Comparison of ENCODE assay signal across 26 cellular contexts in the genomic region with DNA sequence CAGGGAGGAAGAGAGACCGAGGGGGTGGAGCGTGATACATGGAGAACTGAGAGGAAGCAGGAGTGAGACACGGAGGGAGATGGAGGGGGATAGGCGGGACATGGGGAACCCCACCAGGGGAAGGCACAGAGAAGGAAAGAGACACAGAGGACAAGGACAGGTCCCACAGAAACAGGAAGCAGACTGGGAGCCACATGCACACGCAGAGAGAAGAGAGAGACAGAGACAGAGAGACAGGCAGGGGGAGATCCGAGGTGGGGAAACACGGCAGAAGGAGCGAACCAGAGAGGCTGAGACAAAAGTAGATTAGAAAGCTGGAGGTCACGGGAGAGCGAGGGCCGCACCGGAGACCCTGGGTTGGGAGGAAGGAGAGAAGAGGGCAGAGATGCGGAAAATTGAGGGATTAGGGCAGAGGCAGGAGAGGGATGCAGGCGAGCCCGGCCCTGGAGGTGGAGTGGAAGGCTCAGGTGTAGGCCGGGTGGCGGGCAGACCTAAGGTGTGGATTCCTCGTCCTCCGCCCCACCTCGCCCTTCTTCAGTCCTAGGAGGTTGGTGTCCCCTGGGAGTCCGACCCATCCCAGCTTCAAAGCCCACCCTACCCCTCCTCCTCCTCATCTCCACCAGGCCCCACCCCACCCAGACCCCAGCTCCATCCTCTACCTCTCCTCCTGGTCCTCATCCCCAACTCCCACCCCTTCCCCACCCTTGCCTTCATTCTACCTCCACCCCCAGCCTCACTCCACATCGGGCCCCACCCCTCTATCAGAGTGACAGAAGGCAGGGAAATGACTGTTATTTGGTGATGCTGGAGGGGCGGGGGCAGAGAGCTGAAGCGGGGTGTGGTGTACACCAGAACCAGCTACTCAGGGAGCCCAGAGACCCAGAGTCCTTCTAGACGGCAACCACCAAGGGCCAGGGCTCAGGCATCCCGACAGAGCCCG. TPM values are rescaled to one million over a fixed set of nuclear protein-coding genes. Genes with fewer than 3 reads are reported as not detected.
DNase-seq lines count a peak whose midpoint lies in the region; ATAC-seq, FAIRE-seq and TF ChIP-seq lines count a peak whose summit lies in the region.
"Had no signal": no experiment of that assay in that cellular context is flagged by ENCODE, and none has a peak within 500 bp of the region (broad histone marks: within the 10 kb centered on the region; RNA-seq: fewer than 3 reads in every experiment).

No MANE protein-coding gene starts in this region.

- intact Hi-C loops in activated CD8-positive, alpha-beta T cell treated with anti-CD3 and anti-CD28 coated beads for 36 hours (cut with micrococcal nuclease) = no loop called here
- intact Hi-C loops in GM12878 (cut with micrococcal nuclease; ENCODE audit: unreplicated experiment) = no loop called here
- intact Hi-C loops in CD14-positive monocyte (cut with micrococcal nuclease) = no loop called here

- no peak for FAIRE-seq in GM12878 (lab: Jason Lieb, UNC)
- FAIRE-seq: GM19239, urothelium cell line had no signal

- H3K27ac ChIP-seq in OCI-LY3 (ENCODE audit: low read length) (no peak overlapping the region), GM12878 (ENCODE audit: control insufficient read depth, insufficient read depth) (no peak overlapping the region)
- H3K27ac ChIP-seq: SJCRH30 had no signal

- no peaks in the 10 kb centered on the region for H3K9me3 ChIP-seq in OCI-LY3 (ENCODE audit: insufficient read depth, low read length)
- no peaks in the 10 kb centered on the region; the same call in 2 of the 3 replicates for H3K9me3 ChIP-seq in GM12878 (replicated peaks; ENCODE audit: control insufficient read depth, insufficient read depth, low read length)
- H3K9me3 ChIP-seq: SJCRH30 had no signal

- peaks cover 21% of the 10 kb centered on the region for H3K4me1 Mint-ChIP-seq in activated CD8-positive, alpha-beta T cell treated with anti-CD3 and anti-CD28 coated beads for 36 hours (ENCODE audit: low read depth)
- H3K4me1 Mint-ChIP-seq in activated CD8-positive, alpha-beta T cell treated with anti-CD3 and anti-CD28 coated beads, Interleukin-2, amount 10 ng/mL, durations not matched to agents 7 days and 5 days (ENCODE audit: low read depth) = peaks cover 8% of the 10 kb centered on the region
- peaks cover 18 to 23% (median 22%) of the 10 kb centered on the region in 4 donors for H3K4me1 Mint-ChIP-seq in naive thymus-derived CD8-positive, alpha-beta T cell
- peaks cover 6% of the 10 kb centered on the region for H3K4me1 Mint-ChIP-seq in CD14-positive monocyte
- H3K4me1 Mint-ChIP-seq: nephron had no signal

- no peak overlapping the region for H3K4me3 Mint-ChIP-seq in activated CD8-positive, alpha-beta T cell treated with anti-CD3 and anti-CD28 coated beads for 36 hours
- no peak overlapping the region for H3K4me3 Mint-ChIP-seq in activated CD8-positive, alpha-beta T cell treated with anti-CD3 and anti-CD28 coated beads, Interleukin-2, amount 10 ng/mL, durations not matched to agents 7 days and 5 days
- H3K4me3 Mint-ChIP-seq in naive thymus-derived CD8-positive, alpha-beta T cell = peak overlapping the region in 9 of 10 donors; percentile 39 to 78 (median 49)
- H3K4me3 Mint-ChIP-seq in CD14-positive monocyte = peak overlapping the region in 1 of 2 donors; percentile 82
- H3K4me3 Mint-ChIP-seq: HFFc6, nephron had no signal

- no TSS peak for BruUV-seq in GM12878 (replicated peaks; lab: Mats Ljungman, UMichigan)

- no peak overlapping the region for H3K27ac Mint-ChIP-seq in activated CD8-positive, alpha-beta T cell treated with anti-CD3 and anti-CD28 coated beads for 36 hours
- no peak overlapping the region for H3K27ac Mint-ChIP-seq in activated CD8-positive, alpha-beta T cell treated with anti-CD3 and anti-CD28 coated beads, Interleukin-2, amount 10 ng/mL, durations not matched to agents 7 days and 5 days
- peak overlapping the region in 7 of 10 donors; percentile 54 to 88 (median 69) for H3K27ac Mint-ChIP-seq in naive thymus-derived CD8-positive, alpha-beta T cell
- H3K27ac Mint-ChIP-seq in CD14-positive monocyte = peak overlapping the region in 1 of 7 donors; percentile 27
- H3K27ac Mint-ChIP-seq: HFFc6, nephron had no signal

- RAD21 ChIA-PET in GM12878 (lab: Charles Lee; ENCODE audit: unreplicated experiment) = no interaction called here

- no peak for TF ChIP-seq CTCF in activated CD8-positive, alpha-beta T cell treated with anti-CD3 and anti-CD28 coated beads for 36 hours (IDR thresholded peaks at IDR 0.05)
- no peak for TF ChIP-seq CTCF in OCI-LY3 (IDR thresholded peaks at IDR 0.05; ENCODE audit: low read depth, low read length)
- TF ChIP-seq CTCF in GM12878 (IDR thresholded peaks at IDR 0.05 in 2 of 3, conservative IDR thresholded peaks at IDR 0.05 in 1 of 3; ENCODE audit: control insufficient read depth in 2 of 3, extremely low read depth in 1 of 3, insufficient read depth in 1 of 3, low read depth in 3 of 3, low read length in 3 of 3) = no peak
- TF ChIP-seq CTCF in CD14-positive monocyte (IDR thresholded peaks at IDR 0.05) = no peak

- in situ Hi-C loops in GM12878 (cut with MboI) = no loop called here

- peaks cover 19% of the 10 kb centered on the region for H3K4me1 ChIP-seq in OCI-LY3 (ENCODE audit: low read length)
- peaks cover 2% of the 10 kb centered on the region; the same call in 1 of the 2 replicates for H3K4me1 ChIP-seq in GM12878 (ENCODE audit: control insufficient read depth, insufficient read depth, low read length)
- H3K4me1 ChIP-seq: SJCRH30 had no signal

- no peaks in the 10 kb centered on the region for H3K36me3 ChIP-seq in OCI-LY3 (replicated peaks; ENCODE audit: low read depth, low read length)
- no peaks in the 10 kb centered on the region for H3K36me3 ChIP-seq in GM12878 (ENCODE audit: control insufficient read depth in 2 of 2, insufficient read depth in 2 of 2, low read length in 1 of 2)
- H3K36me3 ChIP-seq: SJCRH30 had no signal

- H3K36me3 Mint-ChIP-seq in activated CD8-positive, alpha-beta T cell treated with anti-CD3 and anti-CD28 coated beads for 36 hours (ENCODE audit: low read depth) = no peaks in the 10 kb centered on the region
- H3K36me3 Mint-ChIP-seq in activated CD8-positive, alpha-beta T cell treated with anti-CD3 and anti-CD28 coated beads, Interleukin-2, amount 10 ng/mL, durations not matched to agents 7 days and 5 days (ENCODE audit: low read depth) = no peaks in the 10 kb centered on the region
- H3K36me3 Mint-ChIP-seq in naive thymus-derived CD8-positive, alpha-beta T cell = peaks cover 0 to 2% (median 0%) of the 10 kb centered on the region in 3 donors
- H3K36me3 Mint-ChIP-seq in CD14-positive monocyte = peaks cover 0 to 11% of the 10 kb centered on the region in 2 donors

- TF ChIP-seq RAD21 in GM12878 (IDR thresholded peaks at IDR 0.05; ENCODE audit: insufficient read depth, low read depth, low read length) = no peak

- H3K9ac ChIP-seq in OCI-LY3 (ENCODE audit: low read length) = no peak overlapping the region
- H3K9ac ChIP-seq in GM12878 (ENCODE audit: control insufficient read depth, insufficient read depth, low read length) = no peak overlapping the region

- H3K79me2 ChIP-seq in OCI-LY3 (ENCODE audit: low read length) (no peaks in the 10 kb centered on the region), GM12878 (ENCODE audit: control insufficient read depth, insufficient read depth, low read length) (no peaks in the 10 kb centered on the region)

- peak; percentile 37 for ATAC-seq in activated CD8-positive, alpha-beta T cell treated with anti-CD3 and anti-CD28 coated beads for 36 hours
- no peak for ATAC-seq in activated CD8-positive, alpha-beta T cell treated with anti-CD3 and anti-CD28 coated beads, Interleukin-2, amount 10 ng/mL, durations not matched to agents 7 days and 5 days
- ATAC-seq in GM12878 (peak; percentile 18; the same call in 1 of the 3 replicates), HG02588 (IDR thresholded peaks at IDR 0.05; ENCODE audit: unreplicated experiment) (no peak), GM21576 (IDR thresholded peaks at IDR 0.05; ENCODE audit: unreplicated experiment) (no peak)
- ATAC-seq in naive thymus-derived CD8-positive, alpha-beta T cell = peak; percentile 12 to 36

- peaks cover 7% of the 10 kb centered on the region for H3K27me3 Mint-ChIP-seq in activated CD8-positive, alpha-beta T cell treated with anti-CD3 and anti-CD28 coated beads for 36 hours
- H3K27me3 Mint-ChIP-seq in activated CD8-positive, alpha-beta T cell treated with anti-CD3 and anti-CD28 coated beads, Interleukin-2, amount 10 ng/mL, durations not matched to agents 7 days and 5 days (ENCODE audit: low read depth) = peaks cover 12% of the 10 kb centered on the region
- peaks cover 0 to 14% (median 6%) of the 10 kb centered on the region in 5 donors for H3K27me3 Mint-ChIP-seq in naive thymus-derived CD8-positive, alpha-beta T cell
- peaks cover 0 to 28% (median 18%) of the 10 kb centered on the region in 3 donors for H3K27me3 Mint-ChIP-seq in CD14-positive monocyte (ENCODE audit: low read depth in 3 of 3)

- H3K4me3 ChIP-seq in OCI-LY3 (ENCODE audit: low read length) (no peak overlapping the region), GM12878 (no peak overlapping the region)
- H3K4me3 ChIP-seq: SJCRH30 had no signal

- CTCF ChIA-PET in activated CD8-positive, alpha-beta T cell treated with anti-CD3 and anti-CD28 coated beads for 36 hours (lab: Charles Lee) = interaction anchor here (1.4 to 1.5 kb wide), 2 partner anchors 18 to 49 kb away, joined by 3 to 6 read pairs; no protein-coding TSS in a partner anchor
- CTCF ChIA-PET in activated CD8-positive, alpha-beta T cell treated with anti-CD3 and anti-CD28 coated beads, Interleukin-2, amount 10 ng/mL, durations not matched to agents 7 days and 5 days (lab: Charles Lee) = no interaction called here
- CTCF ChIA-PET in GM12878 (lab: Yijun Ruan, JAX) = no interaction called here

- no peak for TF ChIP-seq EP300 in GM12878 (IDR thresholded peaks at IDR 0.05; ENCODE audit: borderline replicate concordance in 1 of 2, control insufficient read depth in 1 of 2, low read depth in 2 of 2, low read length in 2 of 2)

- H2AFZ ChIP-seq in OCI-LY3 (ENCODE audit: low read depth, low read length) (no peak overlapping the region), GM12878 (ENCODE audit: control insufficient read depth, low read depth, low read length) (no peak overlapping the region)

- H4K20me1 ChIP-seq in OCI-LY3 (ENCODE audit: insufficient read depth, low read length) (no peaks in the 10 kb centered on the region), GM12878 (ENCODE audit: control insufficient read depth, insufficient read depth) (no peaks in the 10 kb centered on the region)

- peak; percentile 49 for DNase-seq in activated CD8-positive, alpha-beta T cell treated with anti-CD3 and anti-CD28 coated beads for 36 hours
- no peak for DNase-seq in activated CD8-positive, alpha-beta T cell treated with anti-CD3 and anti-CD28 coated beads, Interleukin-2, amount 10 ng/mL, durations not matched to agents 7 days and 5 days
- no peak for DNase-seq in GM12878 (ENCODE audit: low read depth, low spot score)
- no peak for DNase-seq in naive thymus-derived CD8-positive, alpha-beta T cell
- DNase-seq in CD14-positive monocyte (ENCODE audit: low spot score) = no peak
- DNase-seq: activated CD4-positive, alpha-beta T cell treated with anti-CD3 and anti-CD28 coated beads, Interleukin-2, amount 50 U/mL, for 1 hour; activated CD8-positive, alpha-beta memory T cell treated with anti-CD3 and anti-CD28 coated beads, Interleukin-2, amount 50 U/mL, for 4 hours; activated gamma-delta T cell; C1 segment of cervical spinal cord; cortex of kidney; DMS53; HFFc6; NCI-H1105; NCI-H2081 treated with DMSO at 0.1 percent for 48 hours; SJCRH30; stimulated activated CD8-positive, alpha-beta memory T cell treated with anti-CD3 and anti-CD28 coated beads, Interleukin-4, amount 100 ng/mL, for 48 hours; substantia nigra; T-helper 2 cell had no signal

- H3K27me3 ChIP-seq in OCI-LY3 (ENCODE audit: low read depth, low read length) (peaks cover 20% of the 10 kb centered on the region), GM12878 (replicated peaks in 1 of 2; ENCODE audit: control insufficient read depth in 2 of 2, insufficient read depth in 2 of 2, low read length in 1 of 2) (peaks cover 0 to 4% of the 10 kb centered on the region in 2 experiments; a peak in 2 of 4 replicates)

- POLR2A ChIA-PET in activated CD8-positive, alpha-beta T cell treated with anti-CD3 and anti-CD28 coated beads for 36 hours (lab: Charles Lee) = interaction anchor here (0.7 to 2.0 kb wide), 5 partner anchors 10 to 51 kb away, joined by 3 to 12 read pairs (median 3); a partner anchor contains a TSS
- POLR2A ChIA-PET in activated CD8-positive, alpha-beta T cell treated with anti-CD3 and anti-CD28 coated beads, Interleukin-2, amount 10 ng/mL, durations not matched to agents 7 days and 5 days (lab: Charles Lee) = interaction anchor here (0.7 kb wide), 1 partner anchor 15 kb away, joined by 3 read pairs; no protein-coding TSS in a partner anchor
- POLR2A ChIA-PET in GM12878 (lab: Charles Lee) = interaction anchor here (0.6 to 1.2 kb wide), 2 partner anchors 46 to 48 kb away, joined by 3 to 4 read pairs; no protein-coding TSS in a partner anchor
- POLR2A ChIA-PET in naive thymus-derived CD8-positive, alpha-beta T cell (lab: Charles Lee) = interaction anchor here (0.6 to 2.1 kb wide), 11 partner anchors 8 to 62 kb away, joined by 3 to 7 read pairs (median 5); a partner anchor contains a TSS

- WGBS in GM12878 (ENCODE audit: insufficient coverage, insufficient replicate concordance, low lambda C conversion rate, missing lambda C conversion rate) = 31% methylated on average over 24 of the region's 27 CpGs

- no peak for TF ChIP-seq POLR2A in GM12878 (IDR thresholded peaks at IDR 0.05; ENCODE audit: low read depth, low read length)

- SMC1A ChIA-PET in GM12878 (lab: Charles Lee; ENCODE audit: uncharacterized antibody, unreplicated experiment) = no interaction called here

- H3K4me2 ChIP-seq in OCI-LY3 (ENCODE audit: low read length) (peak overlapping the region; percentile 4; the same call in 1 of the 2 replicates), GM12878 (ENCODE audit: control insufficient read depth, insufficient read depth) (no peak overlapping the region)

- H3K9me3 Mint-ChIP-seq in activated CD8-positive, alpha-beta T cell treated with anti-CD3 and anti-CD28 coated beads for 36 hours = no peaks in the 10 kb centered on the region
- H3K9me3 Mint-ChIP-seq in activated CD8-positive, alpha-beta T cell treated with anti-CD3 and anti-CD28 coated beads, Interleukin-2, amount 10 ng/mL, durations not matched to agents 7 days and 5 days (ENCODE audit: insufficient read depth) = no peaks in the 10 kb centered on the region
- H3K9me3 Mint-ChIP-seq in naive thymus-derived CD8-positive, alpha-beta T cell = no peaks in the 10 kb centered on the region
- peaks cover 0 to 9% (median 3%) of the 10 kb centered on the region in 7 donors for H3K9me3 Mint-ChIP-seq in CD14-positive monocyte
- H3K9me3 Mint-ChIP-seq: HFFc6, nephron had no signal

RNA-seq across cellular contexts. Expression of a gene that starts 6.7 kb away (rescaled TPM):
- total RNA-seq in activated CD8-positive, alpha-beta T cell treated with anti-CD3 and anti-CD28 coated beads for 36 hours = 1 to 10 TPM; 1.5 to 1.6 TPM
- 1 to 10 TPM in 1 of 2 experiments, under 1 TPM in 1; 0.84 to 1.1 TPM for total RNA-seq in activated CD8-positive, alpha-beta T cell treated with anti-CD3 and anti-CD28 coated beads, Interleukin-2, amount 10 ng/mL, durations not matched to agents 7 days and 5 days
- 0.83 and 1.2 TPM in 2 replicates for total RNA-seq in GM12878 (2013; cell fraction: nucleolus; rRNA removed)
- total RNA-seq in GM12878 (2014; rRNA removed) = 0.11 TPM in 1 of 2 replicates, not detected in the other
- not detected in 2 replicates for total RNA-seq in GM12878 (2014; rRNA removed; fragmentation: Illumina TruSeq; extraction: Trizol)
- 0.10 and 0.19 TPM in 2 replicates for total RNA-seq in GM12878 (2021)
- polyA plus RNA-seq in GM12878 (2011; ENCODE audit: low read depth) = 0.46 TPM
- polyA plus RNA-seq in GM12878 (2011; rRNA removed) = 0.05 TPM in 1 of 2 replicates, not detected in the other
- 0.04 and 0.10 TPM in 2 replicates for polyA plus RNA-seq in GM12878 (2011; cell fraction: cytosol; rRNA removed)
- polyA plus RNA-seq in GM12878 (2011; cell fraction: nucleus; rRNA removed) = 1.2 and 1.3 TPM in 2 replicates
- polyA plus RNA-seq in GM12878 (2012) = 1.00 and 1.4 TPM in 2 replicates
- polyA plus RNA-seq in GM12878 (2014; fragmentation: Illumina TruSeq; extraction: Trizol) = 0.04 TPM in 1 of 2 replicates, not detected in the other
- polyA plus RNA-seq in GM12878 (2014; fragmentation: Nextera tagmentation; extraction: Ambion mirVana) = not detected
- 0.10 TPM in 1 of 2 replicates, not detected in the other for polyA plus RNA-seq in GM12878 (2014; rRNA removed)
- not detected for polyA plus RNA-seq in GM12878 (2016; fragmentation: Nextera tagmentation; extraction: Ambion mirVana)
- not detected in 2 replicates for polyA minus RNA-seq in GM12878 (2011; rRNA and poly(A)+ RNA removed)
- polyA minus RNA-seq in GM12878 (2011; cell fraction: cytosol; rRNA and poly(A)+ RNA removed) = not detected in 2 replicates
- polyA minus RNA-seq in GM12878 (2011; cell fraction: nucleus; rRNA and poly(A)+ RNA removed) = 0.24 TPM in 1 of 2 replicates, not detected in the other
- 1 to 10 TPM; 7.5 to 8.1 TPM for total RNA-seq in naive thymus-derived CD8-positive, alpha-beta T cell
- polyA plus RNA-seq in naive thymus-derived CD8-positive, alpha-beta T cell = not detected
- polyA plus RNA-seq in CD14-positive monocyte = not detected
- total RNA-seq: LHCN-M2, SJCRH30 had no signal

RNA-seq across cellular contexts. Expression of a gene that starts 37.6 kb away (rescaled TPM):
- total RNA-seq in activated CD8-positive, alpha-beta T cell treated with anti-CD3 and anti-CD28 coated beads for 36 hours = 10 to 100 TPM; 49.6 to 52.4 TPM
- total RNA-seq in activated CD8-positive, alpha-beta T cell treated with anti-CD3 and anti-CD28 coated beads, Interleukin-2, amount 10 ng/mL, durations not matched to agents 7 days and 5 days = 10 to 100 TPM; 63.0 to 63.4 TPM
- total RNA-seq in GM12878 (2013; cell fraction: nucleolus; rRNA removed) = 9.6 and 11.0 TPM in 2 replicates
- 90.6 and 104 TPM in 2 replicates for total RNA-seq in GM12878 (2014; rRNA removed)
- 14.1 and 15.6 TPM in 2 replicates for total RNA-seq in GM12878 (2014; rRNA removed; fragmentation: Illumina TruSeq; extraction: Trizol)
- total RNA-seq in GM12878 (2021) = 71.2 and 80.6 TPM in 2 replicates
- 57.5 TPM for polyA plus RNA-seq in GM12878 (2011; ENCODE audit: low read depth)
- 8.3 and 15.9 TPM in 2 replicates for polyA plus RNA-seq in GM12878 (2011; rRNA removed)
- 41.8 and 54.8 TPM in 2 replicates for polyA plus RNA-seq in GM12878 (2011; cell fraction: cytosol; rRNA removed)
- 25.1 and 27.7 TPM in 2 replicates for polyA plus RNA-seq in GM12878 (2011; cell fraction: nucleus; rRNA removed)
- polyA plus RNA-seq in GM12878 (2012) = 69.9 and 85.8 TPM in 2 replicates
- 5.2 and 11.1 TPM in 2 replicates for polyA plus RNA-seq in GM12878 (2014; fragmentation: Illumina TruSeq; extraction: Trizol)
- 10 to 100 TPM; 10.9 to 27.3 TPM for polyA plus RNA-seq in GM12878 (2014; fragmentation: Nextera tagmentation; extraction: Ambion mirVana)
- 115 and 118 TPM in 2 replicates for polyA plus RNA-seq in GM12878 (2014; rRNA removed)
- 10 to 100 TPM; 86.9 to 90.4 TPM for polyA plus RNA-seq in GM12878 (2016; fragmentation: Nextera tagmentation; extraction: Ambion mirVana)
- 11.8 and 16.9 TPM in 2 replicates for polyA minus RNA-seq in GM12878 (2011; rRNA and poly(A)+ RNA removed)
- polyA minus RNA-seq in GM12878 (2011; cell fraction: cytosol; rRNA and poly(A)+ RNA removed) = 4.4 and 4.8 TPM in 2 replicates
- polyA minus RNA-seq in GM12878 (2011; cell fraction: nucleus; rRNA and poly(A)+ RNA removed) = 7.6 and 12.1 TPM in 2 replicates
- total RNA-seq in naive thymus-derived CD8-positive, alpha-beta T cell = 10 to 100 TPM; 87.6 to 90.3 TPM
- 100 to 1,000 TPM; 201 to 288 (median 231) TPM for polyA plus RNA-seq in naive thymus-derived CD8-positive, alpha-beta T cell
- 100 to 1,000 TPM; 202 to 234 TPM for polyA plus RNA-seq in CD14-positive monocyte

RNA-seq across cellular contexts. Expression of a gene that starts 38.6 kb away (rescaled TPM):
- 100 to 1,000 TPM; 307 to 308 TPM for total RNA-seq in activated CD8-positive, alpha-beta T cell treated with anti-CD3 and anti-CD28 coated beads for 36 hours
- 100 to 1,000 TPM; 515 to 537 TPM for total RNA-seq in activated CD8-positive, alpha-beta T cell treated with anti-CD3 and anti-CD28 coated beads, Interleukin-2, amount 10 ng/mL, durations not matched to agents 7 days and 5 days
- 129 and 142 TPM in 2 replicates for total RNA-seq in GM12878 (2013; cell fraction: nucleolus; rRNA removed)
- total RNA-seq in GM12878 (2014; rRNA removed) (63.3 and 67.8 TPM in 2 replicates), GM12878 (2014; rRNA removed; fragmentation: Illumina TruSeq; extraction: Trizol) (21.2 and 21.7 TPM in 2 replicates), GM12878 (2021) (185 and 207 TPM in 2 replicates)
- 58.7 TPM for polyA plus RNA-seq in GM12878 (2011; ENCODE audit: low read depth)
- polyA plus RNA-seq in GM12878 (2011; rRNA removed) (22.5 and 40.1 TPM in 2 replicates), GM12878 (2014; fragmentation: Illumina TruSeq; extraction: Trizol) (13.4 and 35.3 TPM in 2 replicates), GM12878 (2014; fragmentation: Nextera tagmentation; extraction: Ambion mirVana) (1 to 10 TPM; 1.2 to 5.9 TPM), GM12878 (2014; rRNA removed) (151 and 182 TPM in 2 replicates), GM12878 (2016; fragmentation: Nextera tagmentation; extraction: Ambion mirVana) (100 to 1,000 TPM in 1 of 2 experiments, 10 to 100 TPM in 1; 89.7 to 110 TPM), CD14-positive monocyte (10 to 100 TPM; 82.8 to 95.5 TPM)
- polyA plus RNA-seq in GM12878 (2011; cell fraction: cytosol; rRNA removed) = 52.3 and 74.7 TPM in 2 replicates
- 425 and 583 TPM in 2 replicates for polyA plus RNA-seq in GM12878 (2011; cell fraction: nucleus; rRNA removed)
- polyA plus RNA-seq in GM12878 (2012) = 158 and 192 TPM in 2 replicates
- polyA minus RNA-seq in GM12878 (2011; rRNA and poly(A)+ RNA removed) = 21.7 and 42.7 TPM in 2 replicates
- polyA minus RNA-seq in GM12878 (2011; cell fraction: cytosol; rRNA and poly(A)+ RNA removed) = 28.9 and 30.2 TPM in 2 replicates
- polyA minus RNA-seq in GM12878 (2011; cell fraction: nucleus; rRNA and poly(A)+ RNA removed) = 40.9 and 71.2 TPM in 2 replicates
- total RNA-seq in naive thymus-derived CD8-positive, alpha-beta T cell = 1,000 to 10,000 TPM; 1,211 to 1,239 TPM
- 100 to 1,000 TPM; 161 to 346 (median 211) TPM for polyA plus RNA-seq in naive thymus-derived CD8-positive, alpha-beta T cell

RNA-seq across cellular contexts. Expression of a gene that starts 44.5 kb away (rescaled TPM):
- total RNA-seq in activated CD8-positive, alpha-beta T cell treated with anti-CD3 and anti-CD28 coated beads for 36 hours = 10 to 100 TPM; 19.3 to 21.0 TPM
- 10 to 100 TPM; 17.4 to 21.5 TPM for total RNA-seq in activated CD8-positive, alpha-beta T cell treated with anti-CD3 and anti-CD28 coated beads, Interleukin-2, amount 10 ng/mL, durations not matched to agents 7 days and 5 days
- total RNA-seq in GM12878 (2013; cell fraction: nucleolus; rRNA removed) = 163 and 166 TPM in 2 replicates
- total RNA-seq in GM12878 (2014; rRNA removed) (370 and 414 TPM in 2 replicates), GM12878 (2014; rRNA removed; fragmentation: Illumina TruSeq; extraction: Trizol) (243 and 253 TPM in 2 replicates), GM12878 (2021) (357 and 368 TPM in 2 replicates)
- polyA plus RNA-seq in GM12878 (2011; ENCODE audit: low read depth) = 302 TPM
- polyA plus RNA-seq in GM12878 (2011; rRNA removed) (117 and 280 TPM in 2 replicates), GM12878 (2014; fragmentation: Illumina TruSeq; extraction: Trizol) (97.1 and 294 TPM in 2 replicates), GM12878 (2014; fragmentation: Nextera tagmentation; extraction: Ambion mirVana) (10 to 100 TPM; 38.8 to 76.5 TPM), GM12878 (2014; rRNA removed) (400 and 502 TPM in 2 replicates), GM12878 (2016; fragmentation: Nextera tagmentation; extraction: Ambion mirVana) (100 to 1,000 TPM; 268 to 283 TPM), CD14-positive monocyte (1 to 10 TPM; 2.1 to 2.7 TPM)
- 347 and 501 TPM in 2 replicates for polyA plus RNA-seq in GM12878 (2011; cell fraction: cytosol; rRNA removed)
- polyA plus RNA-seq in GM12878 (2011; cell fraction: nucleus; rRNA removed) = 160 and 176 TPM in 2 replicates
- 480 and 877 TPM in 2 replicates for polyA plus RNA-seq in GM12878 (2012)
- 144 and 359 TPM in 2 replicates for polyA minus RNA-seq in GM12878 (2011; rRNA and poly(A)+ RNA removed)
- 143 and 156 TPM in 2 replicates for polyA minus RNA-seq in GM12878 (2011; cell fraction: cytosol; rRNA and poly(A)+ RNA removed)
- 66.9 and 93.6 TPM in 2 replicates for polyA minus RNA-seq in GM12878 (2011; cell fraction: nucleus; rRNA and poly(A)+ RNA removed)
- 10 to 100 TPM; 48.6 to 51.0 TPM for total RNA-seq in naive thymus-derived CD8-positive, alpha-beta T cell
- polyA plus RNA-seq in naive thymus-derived CD8-positive, alpha-beta T cell = 10 to 100 TPM; 54.9 to 88.2 (median 85.1) TPM
- total RNA-seq: HT1080 had no signal

Comparison
In these comparisons a context has a peak if more than half of its experiments do, and no peak if none do; other contexts are left out.
1. ATAC-seq: peak in activated CD8-positive, alpha-beta T cell treated with anti-CD3 and anti-CD28 coated beads for 36 hours (single experiment), GM12878 (single experiment) and naive thymus-derived CD8-positive, alpha-beta T cell (2 of 2); none in activated CD8-positive, alpha-beta T cell treated with anti-CD3 and anti-CD28 coated beads, Interleukin-2, amount 10 ng/mL, durations not matched to agents 7 days and 5 days (single experiment), HG02588 (single experiment) and GM21576 (single experiment).
2. H3K27ac Mint-ChIP-seq: peak in naive thymus-derived CD8-positive, alpha-beta T cell (7 of 10); none in activated CD8-positive, alpha-beta T cell treated with anti-CD3 and anti-CD28 coated beads for 36 hours (single experiment) and activated CD8-positive, alpha-beta T cell treated with anti-CD3 and anti-CD28 coated beads, Interleukin-2, amount 10 ng/mL, durations not matched to agents 7 days and 5 days (single experiment).
3. H3K4me3 Mint-ChIP-seq: peak in naive thymus-derived CD8-positive, alpha-beta T cell (9 of 10); none in activated CD8-positive, alpha-beta T cell treated with anti-CD3 and anti-CD28 coated beads for 36 hours (single experiment) and activated CD8-positive, alpha-beta T cell treated with anti-CD3 and anti-CD28 coated beads, Interleukin-2, amount 10 ng/mL, durations not matched to agents 7 days and 5 days (single experiment).